ENCODE assay signal across 8 cellular contexts in genomic region chr6:30678964-30679726, GRCh38. TPM values are rescaled to one million over a fixed set of nuclear protein-coding genes. Genes with fewer than 3 reads are reported as not detected.
DNase-seq lines count a peak whose midpoint lies in the region; ATAC-seq and TF ChIP-seq lines count a peak whose summit lies in the region.

No MANE protein-coding gene starts in this region.

- H3K27ac Mint-ChIP-seq in T-helper 1 cell treated with Interleukin-12 subunit alpha and Interleukin-12 subunit beta and Interleukin-4 antibody, amounts not matched to agents 30 μg/mL and 1 μg/mL, for 36 hours = peak overlapping the region; percentile 75

- peak; percentile 89 for DNase-seq in A673 (ENCODE audit: low spot score)
- DNase-seq in MV-4-11 (lab: John Stamatoyannopoulos, UW) = peak; percentile 73
- peak; percentile 67 for DNase-seq in amniotic epithelial cell (ENCODE audit: low read depth)
- peak; percentile 88 for DNase-seq in left ventricle myocardium inferior
- peak; percentile 80 for DNase-seq in putamen (ENCODE audit: low spot score)

- no TSS peak for BruUV-seq in A673 (replicated peaks; lab: Mats Ljungman, UMichigan)

- H3K27me3 ChIP-seq in A673 (replicated peaks; ENCODE audit: insufficient read depth, low read depth, low read length, poor library complexity) = no peaks in the 10 kb centered on the region
- no peaks in the 10 kb centered on the region for H3K27me3 ChIP-seq in left ventricle myocardium inferior (ENCODE audit: low read depth)

- CTCF ChIA-PET in A673 (lab: Charles Lee) = interaction anchor here (0.6 to 1.5 kb wide), 15 partner anchors 9 to 818 kb away, joined by 3 to 30 read pairs (median 5); partner anchors contain the start of genes MDC1 and VARS2

- WGBS in urinary bladder = 13% methylated on average over 31 of the region's 31 CpGs

- peak overlapping the region; percentile 43 for H3K27ac ChIP-seq in A673 (ENCODE audit: low read depth, low read length, poor library complexity, severe bottlenecking)
- H3K27ac ChIP-seq in left ventricle myocardium inferior (replicated peaks) = peak overlapping the region; percentile 43
- peak overlapping the region; percentile 57 for H3K27ac ChIP-seq in urinary bladder (ENCODE audit: low read depth)

- POLR2A ChIA-PET in A673 (lab: Charles Lee; ENCODE audit: low non-redundant PET) = interaction anchor here (0.6 to 1.2 kb wide), 2 partner anchors 43 to 183 kb away, joined by 4 read pairs; no protein-coding TSS in a partner anchor

- H3K36me3 ChIP-seq in A673 (ENCODE audit: insufficient read depth, low read length, poor library complexity, severe bottlenecking) = peaks cover 20% of the 10 kb centered on the region
- H3K36me3 ChIP-seq in left ventricle myocardium inferior = peaks cover 44% of the 10 kb centered on the region
- H3K36me3 ChIP-seq in urinary bladder (ENCODE audit: insufficient read depth) = no peaks in the 10 kb centered on the region

- no peaks in the 10 kb centered on the region for H3K27me3 Mint-ChIP-seq in T-helper 1 cell treated with Interleukin-12 subunit alpha and Interleukin-12 subunit beta and Interleukin-4 antibody, amounts not matched to agents 30 μg/mL and 1 μg/mL, for 36 hours (ENCODE audit: low read depth)

- H3K9me3 ChIP-seq in A673 (ENCODE audit: low read depth, low read length, poor library complexity, severe bottlenecking) (no peaks in the 10 kb centered on the region), left ventricle myocardium inferior (replicated peaks) (no peaks in the 10 kb centered on the region)

- no peaks in the 10 kb centered on the region for H3K9me3 Mint-ChIP-seq in T-helper 1 cell treated with Interleukin-12 subunit alpha and Interleukin-12 subunit beta and Interleukin-4 antibody, amounts not matched to agents 30 μg/mL and 1 μg/mL, for 36 hours

- peak overlapping the region; percentile 100 for H3K4me3 Mint-ChIP-seq in T-helper 1 cell treated with Interleukin-12 subunit alpha and Interleukin-12 subunit beta and Interleukin-4 antibody, amounts not matched to agents 30 μg/mL and 1 μg/mL, for 36 hours

- H3K4me1 Mint-ChIP-seq in T-helper 1 cell treated with Interleukin-12 subunit alpha and Interleukin-12 subunit beta and Interleukin-4 antibody, amounts not matched to agents 30 μg/mL and 1 μg/mL, for 36 hours (ENCODE audit: low read depth) = peaks cover 27% of the 10 kb centered on the region

- ATAC-seq in GM18520 (IDR thresholded peaks at IDR 0.05; ENCODE audit: unreplicated experiment) = peak; percentile 54

- H3K36me3 Mint-ChIP-seq in T-helper 1 cell treated with Interleukin-12 subunit alpha and Interleukin-12 subunit beta and Interleukin-4 antibody, amounts not matched to agents 30 μg/mL and 1 μg/mL, for 36 hours (ENCODE audit: low read depth) = peaks cover 60% of the 10 kb centered on the region

- peak; percentile 97 for TF ChIP-seq CTCF in A673 (conservative IDR thresholded peaks at IDR 0.05; ENCODE audit: low read depth, low read length)
- peak; percentile 98 for TF ChIP-seq CTCF in left ventricle myocardium inferior (IDR thresholded peaks at IDR 0.05; ENCODE audit: borderline replicate concordance)

- intact Hi-C loops in A673 (cut with micrococcal nuclease; ENCODE audit: unreplicated experiment) (loop anchor here (1.0 to 10.0 kb wide), 4 partner anchors 43 to 408 kb away; partner anchors contain the start of gene HLA-E), left ventricle myocardium inferior (cut with micrococcal nuclease) (loop anchor here (2.0 kb wide), 1 partner anchor 44 kb away; no protein-coding TSS in a partner anchor)

- H3K4me3 ChIP-seq in A673 (ENCODE audit: low read depth, low read length, poor library complexity, severe bottlenecking) = no peak overlapping the region
- peak overlapping the region; percentile 83 for H3K4me3 ChIP-seq in left ventricle myocardium inferior
- H3K4me3 ChIP-seq in urinary bladder (ENCODE audit: low read depth, low read length) = no peak overlapping the region

- peaks cover 23% of the 10 kb centered on the region for H3K4me1 ChIP-seq in A673 (ENCODE audit: insufficient read depth, low read length, poor library complexity, severe bottlenecking)
- peaks cover 57% of the 10 kb centered on the region for H3K4me1 ChIP-seq in left ventricle myocardium inferior
- no peaks in the 10 kb centered on the region for H3K4me1 ChIP-seq in urinary bladder (ENCODE audit: insufficient read depth)

RNA-seq across cellular contexts. Expression of gene DHX16, which starts 6.3 kb away (rescaled TPM):
- total RNA-seq in A673 (2021) (44.7 and 46.4 TPM in 2 replicates), left ventricle myocardium inferior (22.1 TPM), urinary bladder (16.8 TPM)
- polyA plus RNA-seq in urinary bladder = 29.5 TPM

RNA-seq across cellular contexts. Expression of gene PPP1R18, which starts 7.3 kb away (rescaled TPM):
- total RNA-seq in A673 (2021) = 49.3 and 50.3 TPM in 2 replicates
- total RNA-seq in left ventricle myocardium inferior = 14.5 TPM
- total RNA-seq in urinary bladder = 32.7 TPM
- polyA plus RNA-seq in urinary bladder = 81.9 TPM

RNA-seq across cellular contexts. Expression of gene NRM, which starts 11.6 kb away (rescaled TPM):
- total RNA-seq in A673 (2021) (49.8 and 54.4 TPM in 2 replicates), left ventricle myocardium inferior (3.7 TPM), urinary bladder (7.0 TPM)
- polyA plus RNA-seq in urinary bladder = 20.3 TPM

RNA-seq across cellular contexts. Expression of gene C6orf136, which starts 32.2 kb away (rescaled TPM):
- total RNA-seq in A673 (2021) (25.0 and 35.9 TPM in 2 replicates), left ventricle myocardium inferior (57.3 TPM), urinary bladder (6.3 TPM)
- polyA plus RNA-seq in urinary bladder = 15.9 TPM

RNA-seq across cellular contexts. Expression of gene MDC1, which starts 37.9 kb away (rescaled TPM):
- total RNA-seq in A673 (2021) = 52.9 and 53.4 TPM in 2 replicates
- total RNA-seq in left ventricle myocardium inferior = 14.1 TPM
- 9.8 TPM for total RNA-seq in urinary bladder
- polyA plus RNA-seq in urinary bladder = 18.3 TPM
